In the genomic region with DNA sequence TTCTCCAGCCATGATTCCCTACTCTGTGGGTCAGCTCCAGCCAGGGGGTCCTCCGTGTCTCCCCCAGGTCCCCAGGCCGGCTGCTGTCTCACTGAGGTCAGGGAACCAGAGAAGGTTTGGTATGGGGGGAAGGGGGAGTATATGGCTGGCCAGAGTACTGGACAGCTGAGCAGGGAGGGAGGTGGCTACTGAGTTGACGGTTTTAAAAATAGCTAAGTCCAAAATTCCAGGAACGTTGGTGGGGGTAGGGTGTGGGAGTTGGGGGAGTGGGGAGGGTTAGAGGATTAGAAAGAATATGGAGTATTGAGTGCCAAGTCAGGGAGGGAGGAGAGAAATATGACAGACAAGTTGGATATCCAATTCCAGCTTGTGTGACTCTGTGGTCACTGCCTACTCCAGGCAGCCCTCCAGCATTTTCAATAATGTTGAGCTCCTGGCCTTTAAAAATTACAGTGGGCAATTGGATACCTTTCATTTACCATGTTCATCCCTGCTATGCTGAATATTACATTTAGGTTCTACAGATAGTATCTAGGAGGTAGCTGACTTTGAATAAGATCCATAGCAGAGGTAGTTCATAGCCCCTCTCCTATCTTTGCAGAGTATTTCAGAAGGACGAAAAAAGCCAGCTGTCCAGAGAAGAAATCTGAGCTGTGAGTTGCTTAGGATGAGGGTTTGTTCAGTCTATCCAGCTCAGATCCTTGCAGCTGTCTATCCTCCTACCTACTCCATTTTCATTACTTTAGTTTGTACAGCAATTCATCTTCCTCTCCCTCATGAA, we compare ENCODE assay signal across 17 cellular contexts. TPM values are rescaled to one million over a fixed set of nuclear protein-coding genes. Genes with fewer than 3 reads are reported as not detected.
DNase-seq lines count a peak whose midpoint lies in the region; ATAC-seq, FAIRE-seq and TF ChIP-seq lines count a peak whose summit lies in the region.
"Had no signal": no experiment of that assay in that cellular context is flagged by ENCODE, and none has a peak within 500 bp of the region (broad histone marks: within the 10 kb centered on the region; RNA-seq: fewer than 3 reads in every experiment).

TSS of gene HJV (minus strand) at position 114 of the 781 bp plus-strand sequence. CDS start 1,504 bp downstream, outside the sequence.

- TF ChIP-seq POLR2A in heart left ventricle (IDR thresholded peaks at IDR 0.05), result no peak

- H3K27ac ChIP-seq in heart left ventricle, result peak within 1 kb of the TSS in 10 of 12 donors; percentile 34 to 92 (median 75)
- H3K27ac ChIP-seq in liver (ENCODE audit: low read depth in 1 of 2, low read length in 2 of 2), result peak within 1 kb of the TSS; percentile 96 to 97
- H3K27ac ChIP-seq in skeletal muscle tissue (ENCODE audit: low read depth, low read length), result peak within 1 kb of the TSS; percentile 99
- H3K27ac ChIP-seq in foreskin keratinocyte, result no peak within 1 kb of the TSS
- no peak within 1 kb of the TSS for H3K27ac ChIP-seq in kidney (ENCODE audit: low read depth in 2 of 2, low read length in 2 of 2)
- H3K27ac ChIP-seq: HL-60 had no signal

- peaks cover 0 to 25% (median 0%) of the 10 kb centered on the region in 9 donors for H3K27me3 ChIP-seq in heart left ventricle
- H3K27me3 ChIP-seq in liver (ENCODE audit: control insufficient read depth in 4 of 4, insufficient read depth in 4 of 4, low read length in 3 of 4), result no peaks in the 10 kb centered on the region
- H3K27me3 ChIP-seq in skeletal muscle tissue (ENCODE audit: control insufficient read depth in 3 of 3, insufficient read depth in 3 of 3, low read length in 3 of 3), result no peaks in the 10 kb centered on the region
- peaks cover 82% of the 10 kb centered on the region for H3K27me3 ChIP-seq in foreskin keratinocyte

- 35 to 52% (median 43%) methylated on average over 5 of the region's 5 CpGs for WGBS in heart left ventricle, 4 donors
- 35% methylated on average over 5 of the region's 5 CpGs for WGBS in liver

- H3K9me3 ChIP-seq in heart left ventricle (no peaks in the 10 kb centered on the region), liver (ENCODE audit: control insufficient read depth in 4 of 4, low read length in 3 of 4) (no peaks in the 10 kb centered on the region), skeletal muscle tissue (ENCODE audit: control insufficient read depth in 3 of 3, low read length in 3 of 3) (no peaks in the 10 kb centered on the region), kidney (ENCODE audit: control insufficient read depth in 1 of 2, low read length in 2 of 2) (no peaks in the 10 kb centered on the region)

- H3K36me3 ChIP-seq in heart left ventricle (peaks cover 0 to 4% (median 0%) of the 10 kb centered on the region in 9 donors), liver (ENCODE audit: control insufficient read depth in 4 of 4, insufficient read depth in 3 of 4, low read depth in 1 of 4, low read length in 3 of 4) (peaks cover 2 to 15% (median 10%) of the 10 kb centered on the region in 4 donors), skeletal muscle tissue (ENCODE audit: control insufficient read depth in 3 of 3, insufficient read depth in 3 of 3, low read length in 3 of 3) (peaks cover 7 to 15% (median 7%) of the 10 kb centered on the region in 3 donors), kidney (ENCODE audit: control insufficient read depth in 1 of 2, insufficient read depth in 2 of 2, low read length in 2 of 2) (no peaks in the 10 kb centered on the region)

- no peak for FAIRE-seq in kidney (lab: Jason Lieb, UNC)
- FAIRE-seq: GM19239 had no signal

- H3K4me3 ChIP-seq in heart left ventricle (peak within 1 kb of the TSS in 11 of 12 donors; percentile 12 to 55 (median 43)), liver (ENCODE audit: low read depth in 1 of 3, low read length in 3 of 3) (peak within 1 kb of the TSS; percentile 63 to 71 (median 68)), skeletal muscle tissue (ENCODE audit: low read length in 3 of 3) (peak within 1 kb of the TSS; percentile 70 to 87 (median 81)), kidney (ENCODE audit: low read length in 2 of 2) (no peak within 1 kb of the TSS)

- H3K4me1 ChIP-seq in heart left ventricle (peaks cover 0 to 22% (median 5%) of the 10 kb centered on the region in 12 donors), liver (ENCODE audit: control insufficient read depth in 4 of 4, insufficient read depth in 4 of 4, low read length in 3 of 4) (peaks cover 2 to 20% (median 10%) of the 10 kb centered on the region in 4 donors), skeletal muscle tissue (ENCODE audit: control insufficient read depth in 3 of 3, insufficient read depth in 3 of 3, low read length in 3 of 3) (peaks cover 12 to 35% (median 23%) of the 10 kb centered on the region in 3 donors), foreskin keratinocyte (no peaks in the 10 kb centered on the region), kidney (ENCODE audit: control insufficient read depth in 1 of 2, insufficient read depth in 1 of 2, low read depth in 1 of 2, low read length in 2 of 2) (no peaks in the 10 kb centered on the region)

- H3K9ac ChIP-seq in liver (ENCODE audit: low read depth in 1 of 2, low read length in 2 of 2), result peak within 1 kb of the TSS; percentile 92 to 98
- H3K9ac ChIP-seq in skeletal muscle tissue (ENCODE audit: low read depth in 1 of 3, low read length in 3 of 3), result peak within 1 kb of the TSS; percentile 88 to 97 (median 95)
- H3K9ac ChIP-seq in kidney (ENCODE audit: low read length in 2 of 2), result no peak within 1 kb of the TSS

- ATAC-seq in heart left ventricle, result peak; percentile 74 to 87 (median 78)
- ATAC-seq in HG03196 (IDR thresholded peaks at IDR 0.05; ENCODE audit: unreplicated experiment), result no peak
- ATAC-seq in foreskin keratinocyte, result no peak
- no peak for ATAC-seq in GM21717 (IDR thresholded peaks at IDR 0.05; ENCODE audit: unreplicated experiment)

- no peak for TF ChIP-seq CTCF in heart left ventricle (IDR thresholded peaks at IDR 0.05)
- TF ChIP-seq CTCF in liver (IDR thresholded peaks at IDR 0.05; ENCODE audit: low read depth, low read length, missing input control), result no peak
- TF ChIP-seq CTCF in foreskin keratinocyte (conservative IDR thresholded peaks at IDR 0.05), result no peak
- TF ChIP-seq CTCF in kidney (IDR thresholded peaks at IDR 0.05; ENCODE audit: borderline replicate concordance, extremely low read depth, insufficient read depth), result no peak

- TF ChIP-seq RAD21 in liver (IDR thresholded peaks at IDR 0.05), result peak; percentile 18 to 26

- DNase-seq in LHCN-M2 (ENCODE audit: low read depth) (peak; percentile 75), heart left ventricle (peak in 4 of 5 donors; percentile 42 to 49 (median 46)), foreskin keratinocyte (no peak), kidney (no peak)
- DNase-seq: DMS79 treated with DMSO at 0.1 percent for 48 hours, GDM1, KBM-7, NCI-H1048, NCI-H446, NCI-H748 treated with DMSO at 0.1 percent for 48 hours had no signal

- intact Hi-C loops in heart left ventricle (cut with DNase I), result no loop called here
- intact Hi-C loops in kidney (cut with DNase I), result no loop called here

TF ChIP-seq in liver, 16 proteins besides CTCF, POLR2A, EP300 and RAD21 (continues in another document):
- TF ChIP-seq EGR1 (IDR thresholded peaks at IDR 0.05; ENCODE audit: low read depth in 2 of 2) (peak in 1 of 2 donors; percentile 22), FOXA2 (IDR thresholded peaks at IDR 0.05) (no peak), REST (IDR thresholded peaks at IDR 0.05) (peak; percentile 94), TAF1 (conservative IDR thresholded peaks at IDR 0.05) (peak; percentile 99), ATF3 (IDR thresholded peaks at IDR 0.05) (no peak), JUND (IDR thresholded peaks at IDR 0.05) (no peak), FOXA1 (IDR thresholded peaks at IDR 0.05) (no peak), NR2F2 (IDR thresholded peaks at IDR 0.05) (peak; percentile 8), SP1 (IDR thresholded peaks at IDR 0.05) (peak; percentile 80), HNF4A (conservative IDR thresholded peaks at IDR 0.05) (peak; percentile 83 to 84), HNF4G (IDR thresholded peaks at IDR 0.05) (peak; percentile 65), YY1 (IDR thresholded peaks at IDR 0.05) (peak; percentile 55)

RNA-seq across cellular contexts. Expression of gene HJV, which starts in this region (rescaled TPM):
- total RNA-seq in LHCN-M2 (2014; rRNA removed), result 0.13 and 1.2 TPM in 2 replicates
- polyA plus RNA-seq in LHCN-M2 (2012), result 0.95 TPM
- total RNA-seq in heart left ventricle, result 100 to 1,000 TPM in 3 of 9 donors, 10 to 100 TPM in 6; 21.8 to 125 (median 79.5) TPM
- polyA plus RNA-seq in heart left ventricle, result 10 to 100 TPM in 1 of 2 donors, under 1 TPM in 1; 0.62 to 37.7 TPM
- total RNA-seq in liver, result 10 to 100 TPM; 68.0 to 80.5 TPM
- 100 to 1,000 TPM; 115 to 138 TPM for polyA plus RNA-seq in liver
- total RNA-seq in skeletal muscle tissue, result 439 TPM
- not detected in 2 replicates for total RNA-seq in foreskin keratinocyte
- polyA plus RNA-seq in foreskin keratinocyte, result not detected in 2 replicates
- total RNA-seq in kidney, result not detected
- 1.3 TPM for polyA plus RNA-seq in kidney (ENCODE audit: insufficient read depth, low read depth, low replicate concordance)
- total RNA-seq: M059J had no signal

Comparison
In these comparisons a context has a peak if more than half of its experiments do, and no peak if none do; other contexts are left out.
1. RNA of gene HJV (total RNA-seq): 439 TPM in skeletal muscle tissue (single experiment), 68.0 to 80.5 TPM in liver and 21.8 to 125 TPM in heart left ventricle; 0.13 to 1.2 TPM in LHCN-M2, not detected in foreskin keratinocyte and not detected in kidney (single experiment); every median in the first group is over 10 times any median in the second.
2. DNase-seq: peak in LHCN-M2 (single experiment) and heart left ventricle (4 of 5); none in foreskin keratinocyte (0 of 2) and kidney (single experiment).
3. ATAC-seq: peak in heart left ventricle (4 of 4); none in HG03196 (single experiment), foreskin keratinocyte (single experiment) and GM21717 (single experiment).
4. H3K27ac ChIP-seq: peak in heart left ventricle (10 of 12), liver (2 of 2) and skeletal muscle tissue (single experiment); none in foreskin keratinocyte (single experiment) and kidney (0 of 2).
5. H3K4me3 ChIP-seq: peak in heart left ventricle (11 of 12), liver (3 of 3) and skeletal muscle tissue (3 of 3); none in kidney (0 of 2).
6. H3K9ac ChIP-seq: peak in liver (2 of 2) and skeletal muscle tissue (3 of 3); none in kidney (0 of 2).